In genomic region chr3:186567072-186567921, GRCh38 we compare ENCODE assay signal across 8 cellular contexts.
DNase-seq lines count a peak whose midpoint lies in the region; ATAC-seq lines count a peak whose summit lies in the region.

TSS of gene TBCCD1 (minus strand) at chr3:186567339. CDS start at chr3:186564329, 3,010 bp downstream.

- ATAC-seq in GM19324 (IDR thresholded peaks at IDR 0.05; ENCODE audit: low FRiP score, unreplicated experiment) (peak; percentile 50), HG03460 (IDR thresholded peaks at IDR 0.05; ENCODE audit: unreplicated experiment) (peak; percentile 45)

- peak within 1 kb of the TSS; percentile 84 for H3K27ac ChIP-seq in BLaER1

- DNase-seq in NCI-H526 (lab: John Stamatoyannopoulos, UW) (peak; percentile 69 to 91), cortex of kidney (lab: John Stamatoyannopoulos, UW) (peak; percentile 75), left kidney (ENCODE audit: low read depth, low spot score) (peak; percentile 97)
- peak; percentile 94 for DNase-seq in activated CD4-positive, alpha-beta T cell treated with anti-CD3 and anti-CD28 coated beads, Interleukin-2, amount 50 U/mL, for 1 hour
- peak; percentile 95 for DNase-seq in stimulated activated CD4-positive, alpha-beta T cell treated with anti-CD3 and anti-CD28 coated beads, Interleukin-1b, Interleukin-23, amount 100 ng/mL, for 48 hours

- H3K4me2 ChIP-seq in BLaER1, result peak within 1 kb of the TSS; percentile 92

- H3K27me3 ChIP-seq in BLaER1, result no peaks in the 10 kb centered on the region

- H3K9ac ChIP-seq in BLaER1, result peak within 1 kb of the TSS; percentile 94

- peak within 1 kb of the TSS; percentile 85 for H3K4me3 ChIP-seq in BLaER1

- no peaks in the 10 kb centered on the region for H3K9me3 ChIP-seq in BLaER1

- H4K20me1 ChIP-seq in BLaER1, result peaks cover 5% of the 10 kb centered on the region; the same call in 1 of the 2 replicates

- peaks cover 18% of the 10 kb centered on the region for H3K36me3 ChIP-seq in BLaER1

- peaks cover 44% of the 10 kb centered on the region for H3K4me1 ChIP-seq in BLaER1

Comparison
In these comparisons a context has a peak if more than half of its experiments do, and no peak if none do; other contexts are left out.
1. Peak in every context shown above with its lines: DNase-seq, ATAC-seq, H3K4me3 ChIP-seq and H3K27ac ChIP-seq.